In genomic region chr11:17014774-17015638, GRCh38 we compare ENCODE assay signal across 8 cellular contexts. TPM values are rescaled to one million over a fixed set of nuclear protein-coding genes. Genes with fewer than 3 reads are reported as not detected.
A peak's percentile ranks its signal among the peaks of the same experiment; 100 is the strongest.
DNase-seq lines count a peak whose midpoint lies in the region; TF ChIP-seq lines count a peak whose summit lies in the region.

No MANE protein-coding gene starts in this region.

- TF ChIP-seq POLR2A in esophagus muscularis mucosa (IDR thresholded peaks at IDR 0.05; ENCODE audit: low read depth): no peak

- no peak overlapping the region for H3K9ac ChIP-seq in neural progenitor cell

- H3K27me3 ChIP-seq in esophagus muscularis mucosa (peaks cover 0 to 18% (median 2%) of the 10 kb centered on the region in 4 donors), neural progenitor cell (peaks cover 25% of the 10 kb centered on the region)

- H3K27ac ChIP-seq in esophagus muscularis mucosa (replicated peaks in 1 of 4) (peak overlapping the region in 1 of 4 donors; percentile 46), neural progenitor cell (no peak overlapping the region)

- H3K27me3 Mint-ChIP-seq in neural progenitor cell (ENCODE audit: insufficient read depth, low read depth): peaks cover 7% of the 10 kb centered on the region

- H3K4me1 ChIP-seq in esophagus muscularis mucosa (peaks cover 0 to 25% (median 22%) of the 10 kb centered on the region in 4 donors), neural progenitor cell (peaks cover 8% of the 10 kb centered on the region)

- peaks cover 28% of the 10 kb centered on the region for H4K20me1 ChIP-seq in neural progenitor cell (ENCODE audit: low read depth)

- H3K36me3 Mint-ChIP-seq in neural progenitor cell: peaks cover 2% of the 10 kb centered on the region

- peaks cover 14% of the 10 kb centered on the region for H3K79me2 ChIP-seq in neural progenitor cell (ENCODE audit: low read depth)

- peak overlapping the region; percentile 98 for H2AFZ ChIP-seq in neural progenitor cell (replicated peaks)

- no peak for TF ChIP-seq EP300 in esophagus muscularis mucosa (IDR thresholded peaks at IDR 0.05)

- intact Hi-C loops in esophagus muscularis mucosa (cut with DNase I): loop anchor here (5.0 kb wide), 1 partner anchor 68 kb away; no protein-coding TSS in a partner anchor

- TF ChIP-seq CTCF in esophagus muscularis mucosa (IDR thresholded peaks at IDR 0.05): peak in 1 of 3 experiments; percentile 42
- TF ChIP-seq CTCF in neural progenitor cell (IDR thresholded peaks at IDR 0.05): peak; percentile 75

- H3K9me3 Mint-ChIP-seq in neural progenitor cell: no peaks in the 10 kb centered on the region

- DNase-seq in DMS153 treated with DMSO at 0.1 percent for 48 hours (lab: John Stamatoyannopoulos, UW; ENCODE audit: unreplicated experiment) (peak; percentile 27), DMS153 (lab: John Stamatoyannopoulos, UW) (no peak), LoVo (ENCODE audit: low spot score) (peak; percentile 80), esophagus muscularis mucosa (ENCODE audit: extremely low spot score) (no peak), neural progenitor cell (ENCODE audit: low spot score) (peak; percentile 82), HPDE6-E6E7 (ENCODE audit: extremely low spot score) (no peak)
- peak; percentile 4 for DNase-seq in activated CD4-positive, alpha-beta T cell treated with anti-CD3 and anti-CD28 coated beads, Interleukin-2, amount 50 U/mL, for 1 hour
- no peak for DNase-seq in activated CD4-positive, CD25-positive, alpha-beta regulatory T cell (lab: John Stamatoyannopoulos, UW)

- H3K27ac Mint-ChIP-seq in neural progenitor cell: peak overlapping the region; percentile 92

- H3K36me3 ChIP-seq in esophagus muscularis mucosa (no peaks in the 10 kb centered on the region), neural progenitor cell (no peaks in the 10 kb centered on the region)

- peak overlapping the region; percentile 76 to 88 (median 81) for H3K4me3 ChIP-seq in esophagus muscularis mucosa
- H3K4me3 ChIP-seq in neural progenitor cell: peak overlapping the region; percentile 92

- H3K4me1 Mint-ChIP-seq in neural progenitor cell: peaks cover 6% of the 10 kb centered on the region

- H3K4me3 Mint-ChIP-seq in neural progenitor cell: peak overlapping the region; percentile 98

- 14% methylated on average over 31 of the region's 33 CpGs for WGBS in esophagus muscularis mucosa

- H3F3A ChIP-seq in neural progenitor cell (ENCODE audit: low read depth): peaks cover 29% of the 10 kb centered on the region

- H3K4me2 ChIP-seq in neural progenitor cell: peak overlapping the region; percentile 96

- H3K9me3 ChIP-seq in esophagus muscularis mucosa: no peaks in the 10 kb centered on the region
- H3K9me3 ChIP-seq in neural progenitor cell (ENCODE audit: low read depth): no peaks in the 10 kb centered on the region

RNA-seq across cellular contexts. Expression of gene PLEKHA7, which starts 0.8 kb away (rescaled TPM):
- 1 to 10 TPM; 5.8 to 9.1 (median 7.7) TPM for total RNA-seq in esophagus muscularis mucosa
- 20.3 and 24.0 TPM in 2 replicates for total RNA-seq in neural progenitor cell (ENCODE audit: low replicate concordance)

Comparison
In these comparisons a context has a peak if more than half of its experiments do, and no peak if none do; other contexts are left out.
1. DNase-seq: peak in DMS153 treated with DMSO at 0.1 percent for 48 hours (single experiment), LoVo (single experiment), activated CD4-positive, alpha-beta T cell treated with anti-CD3 and anti-CD28 coated beads, Interleukin-2, amount 50 U/mL, for 1 hour (single experiment) and neural progenitor cell (single experiment); none in DMS153 (single experiment), esophagus muscularis mucosa (single experiment), activated CD4-positive, CD25-positive, alpha-beta regulatory T cell (0 of 4) and HPDE6-E6E7 (single experiment).